17 cellular contexts compared by ENCODE assay signal in the genomic region with DNA sequence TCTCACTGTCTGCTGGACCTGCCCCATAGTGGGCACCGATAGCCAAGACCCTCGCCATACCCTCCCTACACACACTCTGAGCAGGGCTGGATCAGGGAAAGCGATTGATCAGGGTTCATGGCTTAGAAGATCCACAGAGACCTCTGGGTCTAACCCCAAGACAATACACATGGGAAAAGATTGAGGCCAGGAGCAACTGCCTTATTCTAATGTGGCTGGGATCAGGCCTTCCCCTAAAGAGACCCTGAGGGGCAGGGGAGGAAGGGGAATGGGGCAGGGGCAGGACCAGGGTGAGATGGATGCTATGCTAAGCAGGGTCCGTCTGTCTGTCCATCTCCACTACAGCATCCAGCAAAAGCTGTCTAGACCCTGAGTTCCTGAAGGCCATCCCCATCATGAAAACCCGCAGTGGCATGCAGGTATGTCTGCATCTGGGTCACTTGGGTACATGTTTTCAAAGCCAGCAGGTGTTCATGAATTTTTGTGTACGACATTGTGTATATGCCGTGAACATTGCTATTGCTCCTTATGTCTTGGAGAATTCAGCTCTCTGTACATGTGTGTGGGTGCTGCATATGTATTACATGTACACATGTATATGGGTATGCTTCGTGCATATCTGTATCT. TPM values are rescaled to one million over a fixed set of nuclear protein-coding genes. Genes with fewer than 3 reads are reported as not detected.
"Had no signal": no experiment of that assay in that cellular context is flagged by ENCODE, and none has a peak within 500 bp of the region (broad histone marks: within the 10 kb centered on the region; RNA-seq: fewer than 3 reads in every experiment).

No MANE protein-coding gene starts in this region.

- DNase-seq: activated CD8-positive, alpha-beta memory T cell treated with anti-CD3 and anti-CD28 coated beads, Interleukin-2, amount 50 U/mL, for 48 hours; activated naive CD8-positive, alpha-beta T cell treated with anti-CD3 and anti-CD28 coated beads, Interleukin-2, amount 10 ng/mL, durations not matched to agents 7 days and 5 days; hippocampal formation; kidney; left ventricle myocardium superior; mucosa of descending colon; natural killer cell; retina; stimulated activated naive B cell treated with anti-CD40 and anti-IgM and Interleukin-4, amounts not matched to agents 10 μg/mL and 1 μg/mL and 100 μg/mL, for 72 hours had no signal

- H3K36me3 Mint-ChIP-seq: activated naive CD8-positive, alpha-beta T cell treated with anti-CD3 and anti-CD28 coated beads, Interleukin-2, amount 10 ng/mL, durations not matched to agents 7 days and 5 days; memory B cell; natural killer cell had no signal

- H3K9me3 Mint-ChIP-seq: activated CD4-positive, alpha-beta T cell treated with anti-CD3 and anti-CD28 coated beads, Interleukin-2, amount 10 ng/mL, durations not matched to agents 24 days and 14 days; activated naive CD8-positive, alpha-beta T cell treated with anti-CD3 and anti-CD28 coated beads, Interleukin-2, amount 10 ng/mL, durations not matched to agents 7 days and 5 days; central memory CD8-positive, alpha-beta T cell; memory B cell; natural killer cell; stimulated activated naive B cell treated with anti-CD40 and anti-IgM and Interleukin-4, amounts not matched to agents 10 μg/mL and 1 μg/mL and 100 μg/mL, for 72 hours had no signal

- H3K27ac Mint-ChIP-seq: activated CD4-positive, alpha-beta T cell treated with anti-CD3 and anti-CD28 coated beads, Interleukin-2, amount 10 ng/mL, durations not matched to agents 24 days and 14 days; activated naive CD8-positive, alpha-beta T cell treated with anti-CD3 and anti-CD28 coated beads, Interleukin-2, amount 10 ng/mL, durations not matched to agents 7 days and 5 days; memory B cell; natural killer cell had no signal

- ATAC-seq: gastroesophageal sphincter had no signal

- H3K27me3 ChIP-seq: brain microvascular endothelial cell, gastroesophageal sphincter, neutrophil, tibial nerve had no signal

- FAIRE-seq: kidney, TTC549 had no signal

- H3K4me3 ChIP-seq: gastroesophageal sphincter, mucosa of descending colon, tibial nerve had no signal

- H3K9me3 ChIP-seq: gastroesophageal sphincter, mucosa of descending colon, neutrophil, tibial nerve had no signal

- H3K27me3 Mint-ChIP-seq: activated CD4-positive, alpha-beta T cell treated with anti-CD3 and anti-CD28 coated beads, Interleukin-2, amount 10 ng/mL, durations not matched to agents 24 days and 14 days; activated naive CD8-positive, alpha-beta T cell treated with anti-CD3 and anti-CD28 coated beads, Interleukin-2, amount 10 ng/mL, durations not matched to agents 7 days and 5 days; central memory CD8-positive, alpha-beta T cell; memory B cell; stimulated activated naive B cell treated with anti-CD40 and anti-IgM and Interleukin-4, amounts not matched to agents 10 μg/mL and 1 μg/mL and 100 μg/mL, for 72 hours had no signal

- H3K4me3 Mint-ChIP-seq: activated CD4-positive, alpha-beta T cell treated with anti-CD3 and anti-CD28 coated beads, Interleukin-2, amount 10 ng/mL, durations not matched to agents 24 days and 14 days; activated naive CD8-positive, alpha-beta T cell treated with anti-CD3 and anti-CD28 coated beads, Interleukin-2, amount 10 ng/mL, durations not matched to agents 7 days and 5 days; central memory CD8-positive, alpha-beta T cell; memory B cell; natural killer cell; stimulated activated naive B cell treated with anti-CD40 and anti-IgM and Interleukin-4, amounts not matched to agents 10 μg/mL and 1 μg/mL and 100 μg/mL, for 72 hours had no signal

- H3K27ac ChIP-seq: brain microvascular endothelial cell, neutrophil had no signal

RNA-seq across cellular contexts. Expression of a gene that starts 52.8 kb away (rescaled TPM):
- total RNA-seq: activated CD4-positive, alpha-beta T cell treated with anti-CD3 and anti-CD28 coated beads, Interleukin-2, amount 10 ng/mL, durations not matched to agents 24 days and 14 days; activated naive CD8-positive, alpha-beta T cell treated with anti-CD3 and anti-CD28 coated beads, Interleukin-2, amount 10 ng/mL, durations not matched to agents 7 days and 5 days had no signal
